19 cellular contexts compared by ENCODE assay signal in genomic region chr11:61851900-61852295, GRCh38. TPM values are rescaled to one million over a fixed set of nuclear protein-coding genes. Genes with fewer than 3 reads are reported as not detected.
A peak's percentile ranks its signal among the peaks of the same experiment; 100 is the strongest.
DNase-seq lines count a peak whose midpoint lies in the region; TF ChIP-seq lines count a peak whose summit lies in the region.
"Had no signal": no experiment of that assay in that cellular context is flagged by ENCODE, and none has a peak within 500 bp of the region (broad histone marks: within the 10 kb centered on the region; RNA-seq: fewer than 3 reads in every experiment).

No MANE protein-coding gene starts in this region.

- no peaks in the 10 kb centered on the region for H3K9me3 Mint-ChIP-seq in T-helper 1 cell treated with Interleukin-12 subunit alpha and Interleukin-12 subunit beta and Interleukin-4 antibody, amounts not matched to agents 30 μg/mL and 1 μg/mL, for 36 hours
- no peaks in the 10 kb centered on the region for H3K9me3 Mint-ChIP-seq in activated T-helper 2 cell treated with anti-CD3 and anti-CD28 coated beads, Interferon-gamma antibody, Interleukin-2, Interleukin-4, amounts not matched to agents 10 μg/mL and 5 μg/mL and 100 μg/mL, durations not matched to agents 14 hours and 24 hours and 36 hours
- H3K9me3 Mint-ChIP-seq in CD14-positive monocyte = peaks cover 0 to 2% (median 0%) of the 10 kb centered on the region in 7 donors

- H3K9me3 ChIP-seq in right atrium auricular region = no peaks in the 10 kb centered on the region
- no peaks in the 10 kb centered on the region for H3K9me3 ChIP-seq in testis
- H3K9me3 ChIP-seq in sigmoid colon = no peaks in the 10 kb centered on the region
- H3K9me3 ChIP-seq: BLaER1, SJCRH30 had no signal

- peak overlapping the region; percentile 54 for H3K27ac Mint-ChIP-seq in T-helper 1 cell treated with Interleukin-12 subunit alpha and Interleukin-12 subunit beta and Interleukin-4 antibody, amounts not matched to agents 30 μg/mL and 1 μg/mL, for 36 hours
- peak overlapping the region; percentile 22 for H3K27ac Mint-ChIP-seq in activated T-helper 2 cell treated with anti-CD3 and anti-CD28 coated beads, Interferon-gamma antibody, Interleukin-2, Interleukin-4, amounts not matched to agents 10 μg/mL and 5 μg/mL and 100 μg/mL, durations not matched to agents 14 hours and 24 hours and 36 hours
- H3K27ac Mint-ChIP-seq in CD14-positive monocyte = peak overlapping the region in 1 of 7 donors; percentile 67

- no peaks in the 10 kb centered on the region for H3K27me3 Mint-ChIP-seq in T-helper 1 cell treated with Interleukin-12 subunit alpha and Interleukin-12 subunit beta and Interleukin-4 antibody, amounts not matched to agents 30 μg/mL and 1 μg/mL, for 36 hours (ENCODE audit: low read depth)
- no peaks in the 10 kb centered on the region for H3K27me3 Mint-ChIP-seq in activated T-helper 2 cell treated with anti-CD3 and anti-CD28 coated beads, Interferon-gamma antibody, Interleukin-2, Interleukin-4, amounts not matched to agents 10 μg/mL and 5 μg/mL and 100 μg/mL, durations not matched to agents 14 hours and 24 hours and 36 hours (ENCODE audit: low read depth)
- no peaks in the 10 kb centered on the region for H3K27me3 Mint-ChIP-seq in CD14-positive monocyte (ENCODE audit: low read depth in 3 of 3)

- no peak for TF ChIP-seq POLR2A in testis (IDR thresholded peaks at IDR 0.05)
- no peak for TF ChIP-seq POLR2A in sigmoid colon (IDR thresholded peaks at IDR 0.05)

- peaks cover 1% of the 10 kb centered on the region for H3K4me1 Mint-ChIP-seq in T-helper 1 cell treated with Interleukin-12 subunit alpha and Interleukin-12 subunit beta and Interleukin-4 antibody, amounts not matched to agents 30 μg/mL and 1 μg/mL, for 36 hours (ENCODE audit: low read depth)
- H3K4me1 Mint-ChIP-seq in activated T-helper 2 cell treated with anti-CD3 and anti-CD28 coated beads, Interferon-gamma antibody, Interleukin-2, Interleukin-4, amounts not matched to agents 10 μg/mL and 5 μg/mL and 100 μg/mL, durations not matched to agents 14 hours and 24 hours and 36 hours (ENCODE audit: low read depth) = no peaks in the 10 kb centered on the region
- H3K4me1 Mint-ChIP-seq in CD14-positive monocyte = peaks cover 1% of the 10 kb centered on the region

- intact Hi-C loops in activated T-helper 2 cell treated with anti-CD3 and anti-CD28 coated beads, Interferon-gamma antibody, Interleukin-2, Interleukin-4, amounts not matched to agents 10 μg/mL and 5 μg/mL and 100 μg/mL, durations not matched to agents 14 hours and 24 hours and 36 hours (cut with micrococcal nuclease) = no loop called here
- intact Hi-C loops in testis (cut with DNase I; ENCODE audit: low total_unique reads) (no loop called here), CD14-positive monocyte (cut with micrococcal nuclease) (no loop called here), sigmoid colon (cut with DNase I) (no loop called here)

- peaks cover 39% of the 10 kb centered on the region for H3K36me3 Mint-ChIP-seq in T-helper 1 cell treated with Interleukin-12 subunit alpha and Interleukin-12 subunit beta and Interleukin-4 antibody, amounts not matched to agents 30 μg/mL and 1 μg/mL, for 36 hours (ENCODE audit: low read depth)
- H3K36me3 Mint-ChIP-seq in activated T-helper 2 cell treated with anti-CD3 and anti-CD28 coated beads, Interferon-gamma antibody, Interleukin-2, Interleukin-4, amounts not matched to agents 10 μg/mL and 5 μg/mL and 100 μg/mL, durations not matched to agents 14 hours and 24 hours and 36 hours (ENCODE audit: low read depth) = peaks cover 73% of the 10 kb centered on the region
- H3K36me3 Mint-ChIP-seq in CD14-positive monocyte = peaks cover 31 to 88% of the 10 kb centered on the region in 2 donors

- no peak for DNase-seq in T-helper 1 cell
- no peak for DNase-seq in activated T-helper 2 cell treated with anti-CD3 and anti-CD28 coated beads, Interferon-gamma antibody, Interleukin-2, Interleukin-4, amounts not matched to agents 10 μg/mL and 5 μg/mL and 100 μg/mL, durations not matched to agents 14 hours and 24 hours and 36 hours (ENCODE audit: low spot score)
- no peak for DNase-seq in right atrium auricular region (ENCODE audit: low spot score)
- DNase-seq in testis = no peak
- DNase-seq in CD14-positive monocyte (ENCODE audit: low spot score) = no peak
- DNase-seq in ACHN = no peak
- no peak for DNase-seq in sigmoid colon
- DNase-seq: DND-41, GDM1, NCI-H1436, NCI-H2029, NCI-H2171, NCI-H446, NCI-H69, SJCRH30 had no signal

- WGBS in testis, 2 donors = 56% methylated on average over 6 of the region's 6 CpGs
- WGBS in sigmoid colon, 2 donors = 89 to 91% methylated on average over 6 of the region's 6 CpGs

- H3K4me3 Mint-ChIP-seq in T-helper 1 cell treated with Interleukin-12 subunit alpha and Interleukin-12 subunit beta and Interleukin-4 antibody, amounts not matched to agents 30 μg/mL and 1 μg/mL, for 36 hours = no peak overlapping the region
- H3K4me3 Mint-ChIP-seq in activated T-helper 2 cell treated with anti-CD3 and anti-CD28 coated beads, Interferon-gamma antibody, Interleukin-2, Interleukin-4, amounts not matched to agents 10 μg/mL and 5 μg/mL and 100 μg/mL, durations not matched to agents 14 hours and 24 hours and 36 hours (ENCODE audit: low read depth) = no peak overlapping the region
- no peak overlapping the region for H3K4me3 Mint-ChIP-seq in CD14-positive monocyte

- H3K36me3 ChIP-seq in right atrium auricular region (no peaks in the 10 kb centered on the region), testis (ENCODE audit: low read depth, missing control alignments) (no peaks in the 10 kb centered on the region), sigmoid colon (peaks cover 0 to 70% (median 10%) of the 10 kb centered on the region in 4 donors)
- H3K36me3 ChIP-seq: SJCRH30 had no signal

- H3K27me3 ChIP-seq in right atrium auricular region (no peaks in the 10 kb centered on the region), testis (no peaks in the 10 kb centered on the region), sigmoid colon (no peaks in the 10 kb centered on the region)
- H3K27me3 ChIP-seq: BLaER1, SJCRH30 had no signal

- TF ChIP-seq EP300 in sigmoid colon (IDR thresholded peaks at IDR 0.05) = no peak

- TF ChIP-seq CTCF in right atrium auricular region (IDR thresholded peaks at IDR 0.05) = no peak
- no peak for TF ChIP-seq CTCF in testis (IDR thresholded peaks at IDR 0.05)
- no peak for TF ChIP-seq CTCF in CD14-positive monocyte (IDR thresholded peaks at IDR 0.05)
- TF ChIP-seq CTCF in sigmoid colon (IDR thresholded peaks at IDR 0.05) = no peak

- peak overlapping the region; percentile 43 to 74 for H3K27ac ChIP-seq in right atrium auricular region
- peak overlapping the region; percentile 59 to 77 for H3K27ac ChIP-seq in testis
- peak overlapping the region in 1 of 4 donors; percentile 47 for H3K27ac ChIP-seq in sigmoid colon
- H3K27ac ChIP-seq: 22Rv1, KMS-11, SJCRH30 had no signal

- H3K4me3 ChIP-seq in right atrium auricular region = no peak overlapping the region
- H3K4me3 ChIP-seq in testis = no peak overlapping the region
- no peak overlapping the region for H3K4me3 ChIP-seq in sigmoid colon
- H3K4me3 ChIP-seq: BLaER1, SJCRH30 had no signal

- in situ Hi-C loops in ACHN (cut with HindIII; ENCODE audit: low pct_ligation_motif_present, low pct_unique_long_range_greater_than_20kb, low sequenced_read_pairs) = no loop called here

- peaks cover 0 to 17% of the 10 kb centered on the region in 2 donors for H3K4me1 ChIP-seq in right atrium auricular region
- peaks cover 52% of the 10 kb centered on the region for H3K4me1 ChIP-seq in testis
- H3K4me1 ChIP-seq in sigmoid colon = peaks cover 0 to 7% (median 0%) of the 10 kb centered on the region in 4 donors
- H3K4me1 ChIP-seq: SJCRH30 had no signal

RNA-seq across cellular contexts. Expression of gene FADS2, which starts 23.8 kb away (rescaled TPM):
- 366 and 381 TPM in 2 replicates for total RNA-seq in activated T-helper 2 cell treated with anti-CD3 and anti-CD28 coated beads, Interferon-gamma antibody, Interleukin-2, Interleukin-4, amounts not matched to agents 10 μg/mL and 5 μg/mL and 100 μg/mL, durations not matched to agents 14 hours and 24 hours and 36 hours
- total RNA-seq in right atrium auricular region (10 to 100 TPM in 1 of 2 donors, 1 to 10 TPM in 1; 5.1 to 10.2 TPM), testis (100 to 1,000 TPM in 1 of 2 donors, 10 to 100 TPM in 1; 73.5 to 123 TPM), sigmoid colon (10 to 100 TPM in 3 of 4 donors, 1 to 10 TPM in 1; 4.1 to 45.4 (median 25.5) TPM)
- polyA plus RNA-seq in testis (ENCODE audit: insufficient read depth, low read depth, low replicate concordance) (80.8 TPM), CD14-positive monocyte (10 to 100 TPM in 1 of 2 donors, 1 to 10 TPM in 1; 5.1 to 19.9 TPM), sigmoid colon (10 to 100 TPM in 1 of 3 donors, 1 to 10 TPM in 2; 3.6 to 50.2 (median 3.7) TPM)

RNA-seq across cellular contexts. Expression of gene FADS1, which starts 35.1 kb away (rescaled TPM):
- total RNA-seq in activated T-helper 2 cell treated with anti-CD3 and anti-CD28 coated beads, Interferon-gamma antibody, Interleukin-2, Interleukin-4, amounts not matched to agents 10 μg/mL and 5 μg/mL and 100 μg/mL, durations not matched to agents 14 hours and 24 hours and 36 hours = 114 and 116 TPM in 2 replicates
- total RNA-seq in right atrium auricular region (10 to 100 TPM; 21.8 to 28.4 TPM), testis (10 to 100 TPM; 24.5 to 39.8 TPM), sigmoid colon (10 to 100 TPM; 11.8 to 17.7 (median 16.6) TPM)
- polyA plus RNA-seq in testis (ENCODE audit: insufficient read depth, low read depth, low replicate concordance) (21.1 TPM), CD14-positive monocyte (10 to 100 TPM; 29.2 to 31.8 TPM), sigmoid colon (10 to 100 TPM in 1 of 3 donors, 1 to 10 TPM in 2; 1.2 to 12.6 (median 2.1) TPM)

RNA-seq across cellular contexts. Expression of gene FADS3, which starts 39.4 kb away (rescaled TPM):
- 22.1 and 24.1 TPM in 2 replicates for total RNA-seq in activated T-helper 2 cell treated with anti-CD3 and anti-CD28 coated beads, Interferon-gamma antibody, Interleukin-2, Interleukin-4, amounts not matched to agents 10 μg/mL and 5 μg/mL and 100 μg/mL, durations not matched to agents 14 hours and 24 hours and 36 hours
- 10 to 100 TPM; 48.7 to 93.0 TPM for total RNA-seq in right atrium auricular region
- 10 to 100 TPM; 50.6 to 88.5 TPM for total RNA-seq in testis
- 20.5 TPM for polyA plus RNA-seq in testis (ENCODE audit: insufficient read depth, low read depth, low replicate concordance)
- polyA plus RNA-seq in CD14-positive monocyte = 1 to 10 TPM; 2.5 to 5.8 TPM
- total RNA-seq in sigmoid colon = 10 to 100 TPM; 21.1 to 57.9 (median 37.5) TPM
- polyA plus RNA-seq in sigmoid colon = 10 to 100 TPM in 1 of 3 donors, 1 to 10 TPM in 2; 1.4 to 21.5 (median 3.0) TPM

RNA-seq across cellular contexts. Expression of gene FEN1, which starts 59.2 kb away (rescaled TPM):
- 130 and 131 TPM in 2 replicates for total RNA-seq in activated T-helper 2 cell treated with anti-CD3 and anti-CD28 coated beads, Interferon-gamma antibody, Interleukin-2, Interleukin-4, amounts not matched to agents 10 μg/mL and 5 μg/mL and 100 μg/mL, durations not matched to agents 14 hours and 24 hours and 36 hours
- total RNA-seq in right atrium auricular region (1 to 10 TPM; 3.7 to 4.0 TPM), testis (10 to 100 TPM; 22.7 to 31.5 TPM), sigmoid colon (1 to 10 TPM; 5.3 to 8.0 (median 7.0) TPM)
- polyA plus RNA-seq in testis (ENCODE audit: insufficient read depth, low read depth, low replicate concordance) (27.3 TPM), CD14-positive monocyte (1 to 10 TPM; 4.3 to 6.4 TPM), sigmoid colon (10 to 100 TPM in 2 of 3 donors, 1 to 10 TPM in 1; 4.2 to 39.1 (median 11.3) TPM)

RNA-seq across cellular contexts. Expression of gene TMEM258, which starts 59.5 kb away (rescaled TPM):
- total RNA-seq in activated T-helper 2 cell treated with anti-CD3 and anti-CD28 coated beads, Interferon-gamma antibody, Interleukin-2, Interleukin-4, amounts not matched to agents 10 μg/mL and 5 μg/mL and 100 μg/mL, durations not matched to agents 14 hours and 24 hours and 36 hours = 187 and 192 TPM in 2 replicates
- 10 to 100 TPM; 43.4 to 54.7 TPM for total RNA-seq in right atrium auricular region
- total RNA-seq in testis = 10 to 100 TPM; 46.7 to 55.6 TPM
- polyA plus RNA-seq in testis (ENCODE audit: insufficient read depth, low read depth, low replicate concordance) = 162 TPM
- polyA plus RNA-seq in CD14-positive monocyte = 100 to 1,000 TPM; 220 to 224 TPM
- 10 to 100 TPM; 39.9 to 64.7 (median 57.4) TPM for total RNA-seq in sigmoid colon
- 100 to 1,000 TPM; 139 to 224 (median 148) TPM for polyA plus RNA-seq in sigmoid colon
